In genomic region chr6:56664007-56664406, GRCh38 we compare ENCODE assay signal across 15 cellular contexts. TPM values are rescaled to one million over a fixed set of nuclear protein-coding genes. Genes with fewer than 3 reads are reported as not detected.
DNase-seq lines count a peak whose midpoint lies in the region; ATAC-seq and TF ChIP-seq lines count a peak whose summit lies in the region.
"Had no signal": no experiment of that assay in that cellular context is flagged by ENCODE, and none has a peak within 500 bp of the region (broad histone marks: within the 10 kb centered on the region; RNA-seq: fewer than 3 reads in every experiment).

No MANE protein-coding gene starts in this region.

- no peak for TF ChIP-seq CTCF in GM23338 (conservative IDR thresholded peaks at IDR 0.05; ENCODE audit: low read depth in 2 of 2)
- no peak for TF ChIP-seq CTCF in PC-3 (conservative IDR thresholded peaks at IDR 0.05; ENCODE audit: low read depth, low read length)
- TF ChIP-seq CTCF in foreskin keratinocyte (conservative IDR thresholded peaks at IDR 0.05), result no peak
- TF ChIP-seq CTCF in prostate gland (IDR thresholded peaks at IDR 0.05), result no peak
- TF ChIP-seq CTCF in activated CD8-positive, alpha-beta T cell treated with anti-CD3 and anti-CD28 coated beads for 36 hours (IDR thresholded peaks at IDR 0.05), result no peak

- H3K4me3 ChIP-seq in GM23338, result no peak overlapping the region
- H3K4me3 ChIP-seq in PC-3 (ENCODE audit: low read length), result no peak overlapping the region
- H3K4me3 ChIP-seq in prostate gland, result no peak overlapping the region

- no peaks in the 10 kb centered on the region for H3F3A ChIP-seq in GM23338 (replicated peaks; ENCODE audit: low read depth)
- no peaks in the 10 kb centered on the region for H3F3A ChIP-seq in PC-3 (ENCODE audit: low read length, unreplicated experiment)

- H3K9me3 Mint-ChIP-seq in GM23338, result no peaks in the 10 kb centered on the region; the same call in 2 of the 3 replicates
- H3K9me3 Mint-ChIP-seq in activated CD8-positive, alpha-beta T cell treated with anti-CD3 and anti-CD28 coated beads for 36 hours, result no peaks in the 10 kb centered on the region
- H3K9me3 Mint-ChIP-seq: activated naive CD4-positive, alpha-beta T cell treated with anti-CD3 and anti-CD28 coated beads, Interleukin-2, amount 10 ng/mL, durations not matched to agents 7 days and 5 days; activated T-cell treated with anti-CD3 and anti-CD28 coated beads, Interleukin-2, amount 50 U/mL, for 24 hours; stimulated activated naive CD8-positive, alpha-beta T cell treated with anti-CD3 and anti-CD28 coated beads, Interleukin-15, amount 100 ng/mL, for 72 hours had no signal

- H2AFZ ChIP-seq in GM23338 (no peak overlapping the region), PC-3 (ENCODE audit: low read length) (no peak overlapping the region)

- CTCF ChIA-PET in PC-3 (lab: Charles Lee), result no interaction called here
- CTCF ChIA-PET in activated CD8-positive, alpha-beta T cell treated with anti-CD3 and anti-CD28 coated beads for 36 hours (lab: Charles Lee), result no interaction called here

- H3K9me3 ChIP-seq in PC-3 (ENCODE audit: low read length) (no peaks in the 10 kb centered on the region), prostate gland (no peaks in the 10 kb centered on the region)

- H3K9me2 ChIP-seq in GM23338 (ENCODE audit: insufficient read depth) (no peaks in the 10 kb centered on the region), PC-3 (replicated peaks; ENCODE audit: low read length) (no peaks in the 10 kb centered on the region)

- 31% methylated on average over 1 of the region's 1 CpG for WGBS in prostate gland

- no peak for DNase-seq in GM23338 (ENCODE audit: low spot score)
- no peak for DNase-seq in PC-3
- peak in 1 of 2 donors; percentile 84 for DNase-seq in foreskin keratinocyte
- peak; percentile 42 for DNase-seq in prostate gland (ENCODE audit: low spot score)
- DNase-seq in activated CD8-positive, alpha-beta T cell treated with anti-CD3 and anti-CD28 coated beads for 36 hours, result no peak
- DNase-seq in T-helper 9 cell, result no peak
- no peak for DNase-seq in glomerular visceral epithelial cell (ENCODE audit: extremely low spot score)
- DNase-seq: activated CD4-positive, alpha-beta T cell treated with anti-CD3 and anti-CD28 coated beads, Interleukin-2, amount 50 U/mL, for 48 hours; activated naive CD4-positive, alpha-beta T cell treated with anti-CD3 and anti-CD28 coated beads, Interleukin-2, amount 10 ng/mL, durations not matched to agents 7 days and 5 days; activated T-cell treated with anti-CD3 and anti-CD28 coated beads, Interleukin-2, amount 50 U/mL, for 24 hours; erythroblast; midbrain; NCI-H526; stimulated activated naive CD8-positive, alpha-beta T cell treated with anti-CD3 and anti-CD28 coated beads, Interleukin-15, amount 100 ng/mL, for 72 hours had no signal

- no TSS peak for BruUV-seq in PC-3 (replicated peaks; lab: Mats Ljungman, UMichigan)

- H3K4me3 Mint-ChIP-seq in GM23338, result no peak overlapping the region
- no peak overlapping the region for H3K4me3 Mint-ChIP-seq in activated CD8-positive, alpha-beta T cell treated with anti-CD3 and anti-CD28 coated beads for 36 hours
- H3K4me3 Mint-ChIP-seq: activated naive CD4-positive, alpha-beta T cell treated with anti-CD3 and anti-CD28 coated beads, Interleukin-2, amount 10 ng/mL, durations not matched to agents 7 days and 5 days; activated T-cell treated with anti-CD3 and anti-CD28 coated beads, Interleukin-2, amount 50 U/mL, for 24 hours; stimulated activated naive CD8-positive, alpha-beta T cell treated with anti-CD3 and anti-CD28 coated beads, Interleukin-15, amount 100 ng/mL, for 72 hours had no signal

- H3K27ac ChIP-seq in GM23338 (ENCODE audit: low read depth), result no peak overlapping the region
- H3K27ac ChIP-seq in PC-3 (ENCODE audit: low read length), result peak overlapping the region; percentile 50
- peak overlapping the region; percentile 78 for H3K27ac ChIP-seq in foreskin keratinocyte
- H3K27ac ChIP-seq in prostate gland, result peak overlapping the region; percentile 34 to 40

- H3K79me2 ChIP-seq in GM23338 (replicated peaks; ENCODE audit: insufficient read depth) (peaks cover 28% of the 10 kb centered on the region), PC-3 (ENCODE audit: low read length) (no peaks in the 10 kb centered on the region)

- H3K27me3 ChIP-seq in GM23338 (ENCODE audit: insufficient read depth) (no peaks in the 10 kb centered on the region), PC-3 (ENCODE audit: low read length) (no peaks in the 10 kb centered on the region), foreskin keratinocyte (no peaks in the 10 kb centered on the region), prostate gland (replicated peaks; ENCODE audit: insufficient read depth) (no peaks in the 10 kb centered on the region)

- peaks cover 28% of the 10 kb centered on the region for H3K4me1 ChIP-seq in GM23338 (ENCODE audit: insufficient read depth)
- H3K4me1 ChIP-seq in PC-3 (ENCODE audit: insufficient read depth, low read length), result peaks cover 19% of the 10 kb centered on the region
- peaks cover 43% of the 10 kb centered on the region for H3K4me1 ChIP-seq in foreskin keratinocyte
- H3K4me1 ChIP-seq in prostate gland (replicated peaks), result no peaks in the 10 kb centered on the region

- no peak overlapping the region for H3K4me2 ChIP-seq in GM23338
- H3K4me2 ChIP-seq in PC-3 (ENCODE audit: low read length), result no peak overlapping the region

- peak overlapping the region; percentile 76 for H3K27ac Mint-ChIP-seq in GM23338
- no peak overlapping the region for H3K27ac Mint-ChIP-seq in activated CD8-positive, alpha-beta T cell treated with anti-CD3 and anti-CD28 coated beads for 36 hours
- H3K27ac Mint-ChIP-seq: activated naive CD4-positive, alpha-beta T cell treated with anti-CD3 and anti-CD28 coated beads, Interleukin-2, amount 10 ng/mL, durations not matched to agents 7 days and 5 days; activated T-cell treated with anti-CD3 and anti-CD28 coated beads, Interleukin-2, amount 50 U/mL, for 24 hours; stimulated activated naive CD8-positive, alpha-beta T cell treated with anti-CD3 and anti-CD28 coated beads, Interleukin-15, amount 100 ng/mL, for 72 hours had no signal

- H3K4me1 Mint-ChIP-seq in GM23338, result peaks cover 29% of the 10 kb centered on the region
- H3K4me1 Mint-ChIP-seq in activated CD8-positive, alpha-beta T cell treated with anti-CD3 and anti-CD28 coated beads for 36 hours (ENCODE audit: low read depth), result no peaks in the 10 kb centered on the region
- H3K4me1 Mint-ChIP-seq: stimulated activated naive CD8-positive, alpha-beta T cell treated with anti-CD3 and anti-CD28 coated beads, Interleukin-15, amount 100 ng/mL, for 72 hours had no signal

- ATAC-seq in GM23338 (no peak), PC-3 (peak; percentile 27), foreskin keratinocyte (peak; percentile 34), HG02938 (IDR thresholded peaks at IDR 0.05; ENCODE audit: unreplicated experiment) (no peak)
- ATAC-seq in activated CD8-positive, alpha-beta T cell treated with anti-CD3 and anti-CD28 coated beads for 36 hours, result no peak
- ATAC-seq: stimulated activated naive CD8-positive, alpha-beta T cell treated with anti-CD3 and anti-CD28 coated beads, Interleukin-15, amount 100 ng/mL, for 72 hours had no signal

- H3K9ac ChIP-seq in PC-3 (ENCODE audit: low read length), result no peak overlapping the region

- intact Hi-C loops in PC-3 (cut with micrococcal nuclease), result no loop called here
- intact Hi-C loops in prostate gland (cut with DNase I), result no loop called here
- intact Hi-C loops in activated CD8-positive, alpha-beta T cell treated with anti-CD3 and anti-CD28 coated beads for 36 hours (cut with micrococcal nuclease), result no loop called here

- H3K27me3 Mint-ChIP-seq in GM23338 (ENCODE audit: insufficient read depth, low read depth, poor library complexity), result peaks cover 1% of the 10 kb centered on the region
- H3K27me3 Mint-ChIP-seq in activated CD8-positive, alpha-beta T cell treated with anti-CD3 and anti-CD28 coated beads for 36 hours, result peaks cover 6% of the 10 kb centered on the region
- H3K27me3 Mint-ChIP-seq: activated naive CD4-positive, alpha-beta T cell treated with anti-CD3 and anti-CD28 coated beads, Interleukin-2, amount 10 ng/mL, durations not matched to agents 7 days and 5 days; activated T-cell treated with anti-CD3 and anti-CD28 coated beads, Interleukin-2, amount 50 U/mL, for 24 hours; stimulated activated naive CD8-positive, alpha-beta T cell treated with anti-CD3 and anti-CD28 coated beads, Interleukin-15, amount 100 ng/mL, for 72 hours had no signal

- POLR2A ChIA-PET in PC-3 (lab: Charles Lee; ENCODE audit: unreplicated experiment), result no interaction called here
- POLR2A ChIA-PET in activated CD8-positive, alpha-beta T cell treated with anti-CD3 and anti-CD28 coated beads for 36 hours (lab: Charles Lee), result no interaction called here

- H4K20me1 ChIP-seq in GM23338 (replicated peaks; ENCODE audit: insufficient read depth) (0 out of 2 replicates have a peak, but pooled peaks cover 7% of the 10 kb centered on the region), PC-3 (ENCODE audit: low read length) (no peaks in the 10 kb centered on the region)

- H3K36me3 ChIP-seq in GM23338 (ENCODE audit: insufficient read depth) (no peaks in the 10 kb centered on the region), PC-3 (ENCODE audit: low read depth, low read length) (no peaks in the 10 kb centered on the region), prostate gland (no peaks in the 10 kb centered on the region)

- no peaks in the 10 kb centered on the region; the same call in 2 of the 3 replicates for H3K36me3 Mint-ChIP-seq in GM23338 (ENCODE audit: low read depth)
- no peaks in the 10 kb centered on the region for H3K36me3 Mint-ChIP-seq in activated CD8-positive, alpha-beta T cell treated with anti-CD3 and anti-CD28 coated beads for 36 hours (ENCODE audit: low read depth)
- H3K36me3 Mint-ChIP-seq: activated naive CD4-positive, alpha-beta T cell treated with anti-CD3 and anti-CD28 coated beads, Interleukin-2, amount 10 ng/mL, durations not matched to agents 7 days and 5 days had no signal

- no peak for TF ChIP-seq POLR2A in prostate gland (IDR thresholded peaks at IDR 0.05)

TF ChIP-seq in GM23338, 12 proteins besides CTCF, POLR2A, EP300 and RAD21 (continues in another document):
- no peak for TF ChIP-seq POLR2AphosphoS5 (IDR thresholded peaks at IDR 0.05; ENCODE audit: low read depth)

RNA-seq across cellular contexts. Expression of gene DST, which starts 21.3 kb away (rescaled TPM):
- 159 and 188 TPM in 2 replicates for total RNA-seq in GM23338 (2014; rRNA removed; shearing (Covaris generic))
- polyA plus RNA-seq in GM23338 (2016; fragmentation: Nextera tagmentation; extraction: Ambion mirVana) (59.6 and 88.7 TPM in 2 replicates), foreskin keratinocyte (46.7 and 50.0 TPM in 2 replicates)
- total RNA-seq in PC-3 (2014; rRNA removed) (81.5 and 90.8 TPM in 2 replicates), foreskin keratinocyte (273 and 285 TPM in 2 replicates), prostate gland (100 to 1,000 TPM; 131 to 242 TPM)
- 1 to 10 TPM; 1.3 to 1.7 TPM for total RNA-seq in activated CD8-positive, alpha-beta T cell treated with anti-CD3 and anti-CD28 coated beads for 36 hours

Comparison
In these comparisons a context has a peak if more than half of its experiments do, and no peak if none do; other contexts are left out.
1. ATAC-seq: peak in PC-3 (single experiment) and foreskin keratinocyte (single experiment); none in GM23338 (single experiment), activated CD8-positive, alpha-beta T cell treated with anti-CD3 and anti-CD28 coated beads for 36 hours (single experiment) and HG02938 (single experiment).
2. RNA of gene DST, which starts 21.3 kb away (total RNA-seq): 273 to 285 TPM in foreskin keratinocyte, 131 to 242 TPM in prostate gland, 159 to 188 TPM in GM23338 and 81.5 to 90.8 TPM in PC-3; 1.3 to 1.7 TPM in activated CD8-positive, alpha-beta T cell treated with anti-CD3 and anti-CD28 coated beads for 36 hours; every median in the first group is over 10 times any median in the second.